13 cellular contexts compared by ENCODE assay signal in genomic region chr7:5678295-5679046, GRCh38.
A peak's percentile ranks its signal among the peaks of the same experiment; 100 is the strongest.
DNase-seq lines count a peak whose midpoint lies in the region; ATAC-seq and TF ChIP-seq lines count a peak whose summit lies in the region.
"Had no signal": no experiment of that assay in that cellular context is flagged by ENCODE, and none has a peak within 500 bp of the region (broad histone marks: within the 10 kb centered on the region; RNA-seq: fewer than 3 reads in every experiment).

No MANE protein-coding gene starts in this region.

- peaks cover 6% of the 10 kb centered on the region for H3K36me3 Mint-ChIP-seq in osteocyte (ENCODE audit: unreplicated experiment)

- H2AFZ ChIP-seq in DND-41 (ENCODE audit: low read depth, low read length) (no peak overlapping the region), OCI-LY1 (ENCODE audit: low read length) (no peak overlapping the region)

- peaks cover 38% of the 10 kb centered on the region for H3K36me3 ChIP-seq in DND-41 (ENCODE audit: insufficient read depth, low read length)
- H3K36me3 ChIP-seq in OCI-LY1 (ENCODE audit: insufficient read depth, low read length): peaks cover 8% of the 10 kb centered on the region; the same call in 1 of the 2 replicates
- H3K36me3 ChIP-seq: Peyer's patch had no signal

- H3K27ac ChIP-seq in DND-41 (ENCODE audit: low read length) (peak overlapping the region; percentile 18; the same call in 1 of the 2 replicates), OCI-LY1 (ENCODE audit: low read depth, low read length, poor library complexity, severe bottlenecking) (peak overlapping the region; percentile 75), coronary artery (peak overlapping the region; percentile 26 to 68)

- no peaks in the 10 kb centered on the region for H3K9me2 ChIP-seq in OCI-LY1 (ENCODE audit: low read depth, low read length)

- H3K9me3 ChIP-seq in DND-41 (ENCODE audit: insufficient read depth, low read length, severe bottlenecking) (no peaks in the 10 kb centered on the region), OCI-LY1 (ENCODE audit: low read length) (no peaks in the 10 kb centered on the region)
- H3K9me3 ChIP-seq: Peyer's patch had no signal

- no peak for DNase-seq in DND-41
- DNase-seq in coronary artery (ENCODE audit: low spot score): no peak
- DNase-seq in osteocyte (ENCODE audit: extremely low spot score, unreplicated experiment): no peak
- DNase-seq in head of caudate nucleus: no peak
- no peak for DNase-seq in GM19238 (ENCODE audit: insufficient read length, low spot score)
- DNase-seq: DMS79, GOT3, NCI-H187 had no signal

- H3K4me1 ChIP-seq in DND-41 (ENCODE audit: insufficient read depth, low read length) (no peaks in the 10 kb centered on the region), OCI-LY1 (ENCODE audit: insufficient read depth, low read length, severe bottlenecking) (peaks cover 75% of the 10 kb centered on the region)

- no peak overlapping the region for H3K9ac ChIP-seq in DND-41 (ENCODE audit: low read depth, low read length)
- peak overlapping the region; percentile 28; the same call in 1 of the 2 replicates for H3K9ac ChIP-seq in OCI-LY1 (ENCODE audit: low read length)

- H3K27ac Mint-ChIP-seq in osteocyte (ENCODE audit: unreplicated experiment): peak overlapping the region; percentile 36

- no peak for ATAC-seq in DND-41 (ENCODE audit: insufficient read depth, low read depth)
- ATAC-seq in HG02885 (IDR thresholded peaks at IDR 0.05; ENCODE audit: poor library complexity, unreplicated experiment): no peak
- ATAC-seq in HG03354 (IDR thresholded peaks at IDR 0.05; ENCODE audit: poor library complexity, severe bottlenecking, unreplicated experiment): no peak

- H3K27me3 Mint-ChIP-seq in osteocyte (ENCODE audit: unreplicated experiment): no peaks in the 10 kb centered on the region

- H3K27me3 ChIP-seq in DND-41 (ENCODE audit: insufficient read depth, low read length, poor library complexity) (no peaks in the 10 kb centered on the region), OCI-LY1 (ENCODE audit: insufficient read depth, low read length) (no peaks in the 10 kb centered on the region)
- H3K27me3 ChIP-seq: Peyer's patch had no signal

- no peak overlapping the region for H3K4me3 ChIP-seq in DND-41 (ENCODE audit: low read depth in 1 of 2, low read length in 2 of 2)
- no peak overlapping the region for H3K4me3 ChIP-seq in OCI-LY1 (ENCODE audit: low read depth, low read length, poor library complexity, severe bottlenecking)
- no peak overlapping the region for H3K4me3 ChIP-seq in coronary artery
- H3K4me3 ChIP-seq: Peyer's patch, skin epidermis had no signal

- no peak overlapping the region for H3K4me3 Mint-ChIP-seq in osteocyte (ENCODE audit: unreplicated experiment)

- no peaks in the 10 kb centered on the region for H3K9me3 Mint-ChIP-seq in osteocyte (ENCODE audit: unreplicated experiment)

- no peak overlapping the region for H3K4me2 ChIP-seq in DND-41 (ENCODE audit: insufficient read depth, low read length)
- H3K4me2 ChIP-seq in OCI-LY1 (ENCODE audit: low read length): peak overlapping the region; percentile 22; the same call in 1 of the 2 replicates

- H3K4me1 Mint-ChIP-seq in osteocyte (ENCODE audit: unreplicated experiment): peaks cover 48% of the 10 kb centered on the region

- H4K20me1 ChIP-seq in DND-41 (ENCODE audit: insufficient read depth, low read length) (peaks cover 22% of the 10 kb centered on the region; the same call in 1 of the 2 replicates), OCI-LY1 (ENCODE audit: insufficient read depth, low read length) (no peaks in the 10 kb centered on the region)

- H3K79me2 ChIP-seq in DND-41 (ENCODE audit: insufficient read depth, low read length): peaks cover 5% of the 10 kb centered on the region; the same call in 1 of the 2 replicates
- no peaks in the 10 kb centered on the region for H3K79me2 ChIP-seq in OCI-LY1 (ENCODE audit: insufficient read depth, low read length)

- no peaks in the 10 kb centered on the region; the same call in 1 of the 2 replicates for H3F3A ChIP-seq in OCI-LY1 (ENCODE audit: insufficient read depth, low read length)

- intact Hi-C loops in head of caudate nucleus (cut with DNase I): loop anchor here (5.0 kb wide), 1 partner anchor 186 kb away; no protein-coding TSS in a partner anchor

- TF ChIP-seq CTCF in DND-41 (IDR thresholded peaks at IDR 0.05; ENCODE audit: borderline replicate concordance, extremely low read depth, low read length, poor library complexity, severe bottlenecking): no peak
- TF ChIP-seq CTCF in OCI-LY1 (IDR thresholded peaks at IDR 0.05; ENCODE audit: low read length): no peak; the same call in 1 of the 2 replicates
- no peak for TF ChIP-seq CTCF in coronary artery (IDR thresholded peaks at IDR 0.05)
- TF ChIP-seq CTCF in osteocyte (IDR thresholded peaks at IDR 0.05): peak; percentile 3

Comparison
In these comparisons a context has a peak if more than half of its experiments do, and no peak if none do; other contexts are left out.
1. H3K27ac ChIP-seq: peak in every context shown above with its lines; median percentile 75 in OCI-LY1; 47 in coronary artery; 18 in DND-41.